20 cellular contexts compared by ENCODE assay signal in genomic region chr15:26892119-26892518, GRCh38. TPM values are rescaled to one million over a fixed set of nuclear protein-coding genes. Genes with fewer than 3 reads are reported as not detected.
A peak's percentile ranks its signal among the peaks of the same experiment; 100 is the strongest.
DNase-seq lines count a peak whose midpoint lies in the region; ATAC-seq and TF ChIP-seq lines count a peak whose summit lies in the region.
"Had no signal": no experiment of that assay in that cellular context is flagged by ENCODE, and none has a peak within 500 bp of the region (broad histone marks: within the 10 kb centered on the region; RNA-seq: fewer than 3 reads in every experiment).

No MANE protein-coding gene starts in this region.

- no peak overlapping the region for H3K27ac Mint-ChIP-seq in activated T-cell treated with anti-CD3 and anti-CD28 coated beads, Interleukin-2, amount 50 U/mL, for 72 hours
- H3K27ac Mint-ChIP-seq: activated CD4-positive, alpha-beta T cell treated with anti-CD3 and anti-CD28 coated beads for 36 hours; activated CD8-positive, alpha-beta memory T cell treated with anti-CD3 and anti-CD28 coated beads, Interleukin-2, amount 10 ng/mL, durations not matched to agents 7 days and 5 days; activated naive CD8-positive, alpha-beta T cell treated with anti-CD3 and anti-CD28 coated beads, Interleukin-2, amount 50 U/mL, for 24 hours; nephron progenitor cell; stimulated activated naive CD8-positive, alpha-beta T cell treated with anti-CD3 and anti-CD28 coated beads, Interleukin-15, amount 100 ng/mL, for 72 hours had no signal

- H3K9me3 ChIP-seq in adipocyte (ENCODE audit: control insufficient read depth, low read length), result no peaks in the 10 kb centered on the region
- no peaks in the 10 kb centered on the region for H3K9me3 ChIP-seq in esophagus squamous epithelium
- no peaks in the 10 kb centered on the region for H3K9me3 ChIP-seq in parathyroid adenoma (ENCODE audit: control insufficient read depth, low read length)
- H3K9me3 ChIP-seq: gastroesophageal sphincter, prostate gland had no signal

- H3K4me2 ChIP-seq in parathyroid adenoma (ENCODE audit: low read length), result peak overlapping the region; percentile 65

- no peaks in the 10 kb centered on the region for H3K79me2 ChIP-seq in parathyroid adenoma

- intact Hi-C loops in esophagus squamous epithelium (cut with DNase I), result loop anchor here (5.0 kb wide), 1 partner anchor 125 kb away; no protein-coding TSS in a partner anchor

- no peak for TF ChIP-seq POLR2A in esophagus squamous epithelium (IDR thresholded peaks at IDR 0.05)

- H3K36me3 Mint-ChIP-seq in activated T-cell treated with anti-CD3 and anti-CD28 coated beads, Interleukin-2, amount 50 U/mL, for 72 hours (ENCODE audit: insufficient read depth in 2 of 2), result no peaks in the 10 kb centered on the region

- DNase-seq in GM20000 (ENCODE audit: low spot score) (peak; percentile 13), adipocyte (ENCODE audit: low read depth) (no peak), esophagus squamous epithelium (lab: John Stamatoyannopoulos, UW) (no peak), NCI-H82 treated with DMSO at 0.1 percent for 48 hours (lab: John Stamatoyannopoulos, UW; ENCODE audit: unreplicated experiment) (no peak)
- DNase-seq in activated T-cell treated with anti-CD3 and anti-CD28 coated beads, Interleukin-2, amount 50 U/mL, for 72 hours, result no peak
- DNase-seq in stimulated activated CD4-positive, alpha-beta T cell treated with anti-CD3 and anti-CD28 coated beads, Interleukin-12 subunit alpha, Interleukin-12 subunit beta, amount 100 ng/mL, for 4 hours, result no peak

- WGBS in esophagus squamous epithelium, 2 donors, result 29 to 32% methylated on average over 13 to 24 of the region's 28 CpGs

- H3K4me1 ChIP-seq in adipocyte (ENCODE audit: control insufficient read depth, insufficient read depth, low read length) (peaks cover 6% of the 10 kb centered on the region), esophagus squamous epithelium (peaks cover 3 to 28% (median 7%) of the 10 kb centered on the region in 3 donors), parathyroid adenoma (no peaks in the 10 kb centered on the region)

- no peak overlapping the region for H3K9ac ChIP-seq in adipocyte (ENCODE audit: low read length)
- H3K9ac ChIP-seq in parathyroid adenoma, result no peak overlapping the region

- peaks cover 6% of the 10 kb centered on the region for H3K4me1 Mint-ChIP-seq in activated T-cell treated with anti-CD3 and anti-CD28 coated beads, Interleukin-2, amount 50 U/mL, for 72 hours (ENCODE audit: low read depth)
- H3K4me1 Mint-ChIP-seq: activated CD4-positive, alpha-beta T cell treated with anti-CD3 and anti-CD28 coated beads for 36 hours; activated CD8-positive, alpha-beta memory T cell treated with anti-CD3 and anti-CD28 coated beads, Interleukin-2, amount 10 ng/mL, durations not matched to agents 7 days and 5 days; activated naive CD8-positive, alpha-beta T cell treated with anti-CD3 and anti-CD28 coated beads, Interleukin-2, amount 50 U/mL, for 24 hours had no signal

- peaks cover 21% of the 10 kb centered on the region for H3K27me3 ChIP-seq in adipocyte (replicated peaks; ENCODE audit: control insufficient read depth, insufficient read depth, low read length)
- peaks cover 0 to 31% (median 0%) of the 10 kb centered on the region in 4 donors for H3K27me3 ChIP-seq in esophagus squamous epithelium
- no peaks in the 10 kb centered on the region for H3K27me3 ChIP-seq in parathyroid adenoma (ENCODE audit: control insufficient read depth, insufficient read depth, low read length)
- H3K27me3 ChIP-seq: cardiac muscle cell had no signal

- ATAC-seq in GM21619 (IDR thresholded peaks at IDR 0.05; ENCODE audit: unreplicated experiment), result no peak
- no peak for ATAC-seq in activated T-cell treated with anti-CD3 and anti-CD28 coated beads, Interleukin-2, amount 50 U/mL, for 72 hours (replicated peaks in 1 of 2)
- ATAC-seq: activated CD8-positive, alpha-beta memory T cell treated with anti-CD3 and anti-CD28 coated beads, Interleukin-2, amount 10 ng/mL, durations not matched to agents 7 days and 5 days; HCT116; stimulated activated naive CD8-positive, alpha-beta T cell treated with anti-CD3 and anti-CD28 coated beads, Interleukin-15, amount 100 ng/mL, for 72 hours had no signal

- peak overlapping the region in 1 of 2 donors; percentile 24 for H3K4me3 Mint-ChIP-seq in activated T-cell treated with anti-CD3 and anti-CD28 coated beads, Interleukin-2, amount 50 U/mL, for 72 hours
- H3K4me3 Mint-ChIP-seq: activated CD4-positive, alpha-beta T cell treated with anti-CD3 and anti-CD28 coated beads for 36 hours; activated CD8-positive, alpha-beta memory T cell treated with anti-CD3 and anti-CD28 coated beads, Interleukin-2, amount 10 ng/mL, durations not matched to agents 7 days and 5 days; activated naive CD8-positive, alpha-beta T cell treated with anti-CD3 and anti-CD28 coated beads, Interleukin-2, amount 50 U/mL, for 24 hours; nephron progenitor cell; stimulated activated naive CD8-positive, alpha-beta T cell treated with anti-CD3 and anti-CD28 coated beads, Interleukin-15, amount 100 ng/mL, for 72 hours had no signal

- H3K36me3 ChIP-seq in adipocyte (ENCODE audit: control insufficient read depth, insufficient read depth, low read length, severe bottlenecking) (no peaks in the 10 kb centered on the region), esophagus squamous epithelium (no peaks in the 10 kb centered on the region), parathyroid adenoma (ENCODE audit: control insufficient read depth, insufficient read depth, low read length) (no peaks in the 10 kb centered on the region)
- H3K36me3 ChIP-seq: cardiac muscle cell, gastroesophageal sphincter, prostate gland had no signal

- H3K27ac ChIP-seq in esophagus squamous epithelium (no peak overlapping the region), parathyroid adenoma (no peak overlapping the region)
- H3K27ac ChIP-seq: cardiac muscle cell, gastroesophageal sphincter had no signal

- peaks cover 26% of the 10 kb centered on the region for H3K27me3 Mint-ChIP-seq in activated T-cell treated with anti-CD3 and anti-CD28 coated beads, Interleukin-2, amount 50 U/mL, for 72 hours (ENCODE audit: low read depth)

- peaks cover 9 to 13% of the 10 kb centered on the region in 2 donors for H3K9me3 Mint-ChIP-seq in activated T-cell treated with anti-CD3 and anti-CD28 coated beads, Interleukin-2, amount 50 U/mL, for 72 hours

- TF ChIP-seq CTCF in GM20000 (IDR thresholded peaks at IDR 0.05; ENCODE audit: extremely low read depth, missing control alignments) (no peak), esophagus squamous epithelium (IDR thresholded peaks at IDR 0.05) (no peak), parathyroid adenoma (IDR thresholded peaks at IDR 0.05) (no peak)

- H2AFZ ChIP-seq in parathyroid adenoma, result no peak overlapping the region

- peak overlapping the region; percentile 65 for H3K4me3 ChIP-seq in adipocyte (ENCODE audit: low read length)
- peak overlapping the region in 3 of 4 donors; percentile 18 to 46 (median 34) for H3K4me3 ChIP-seq in esophagus squamous epithelium
- H3K4me3 ChIP-seq in parathyroid adenoma (ENCODE audit: low read depth, low read length), result peak overlapping the region; percentile 13
- H3K4me3 ChIP-seq: cardiac muscle cell, smooth muscle cell had no signal

RNA-seq across cellular contexts. Expression of gene GABRA5, which starts 25.3 kb away (rescaled TPM):
- total RNA-seq in esophagus squamous epithelium, result under 1 TPM in 2 of 4 donors, not detected in 2; 0.57 TPM
- not detected for total RNA-seq in activated T-cell treated with anti-CD3 and anti-CD28 coated beads, Interleukin-2, amount 50 U/mL, for 72 hours
- total RNA-seq: activated CD4-positive, alpha-beta T cell treated with anti-CD3 and anti-CD28 coated beads for 36 hours; activated CD8-positive, alpha-beta memory T cell treated with anti-CD3 and anti-CD28 coated beads, Interleukin-2, amount 10 ng/mL, durations not matched to agents 7 days and 5 days; cardiac muscle cell; NCI-H460; ureter had no signal

Comparison
In these comparisons a context has a peak if more than half of its experiments do, and no peak if none do; other contexts are left out.
1. H3K4me3 ChIP-seq: peak in every context shown above with its lines; median percentile 65 in adipocyte; 34 in esophagus squamous epithelium; 13 in parathyroid adenoma.